Comparison of ENCODE assay signal across 1 cellular context in genomic region chr4:1511441-1512041, GRCh38.
TF ChIP-seq lines count a peak whose summit lies in the region.

No MANE protein-coding gene starts in this region.

TF ChIP-seq in K562, 482 proteins besides CTCF, POLR2A, EP300 and RAD21 (continued from another document):
- TF ChIP-seq ARID4B (CRISPR knock-in tag; IDR thresholded peaks at IDR 0.05) (no peak), USF2 (CRISPR knock-in tag; IDR thresholded peaks at IDR 0.05) (peak; percentile 99), PKNOX1 (IDR thresholded peaks at IDR 0.05) (peak; percentile 77), NFYB (IDR thresholded peaks at IDR 0.05; ENCODE audit: extremely low read depth, insufficient read length) (peak; percentile 80), L3MBTL2 (IDR thresholded peaks at IDR 0.05) (peak; percentile 72), FOS (IDR thresholded peaks at IDR 0.05; ENCODE audit: extremely low read depth, insufficient read length) (peak; percentile 94), BRF2 (IDR thresholded peaks at IDR 0.05; ENCODE audit: borderline replicate concordance, insufficient read depth, insufficient read length) (no peak), KDM4B (IDR thresholded peaks at IDR 0.05; ENCODE audit: borderline replicate concordance in 2 of 2, low read depth in 1 of 2) (no peak), USF1 (CRISPR knock-in tag; IDR thresholded peaks at IDR 0.05) (peak; percentile 99), MIER1 (IDR thresholded peaks at IDR 0.05; ENCODE audit: low read depth) (no peak), ILF3 (IDR thresholded peaks at IDR 0.05; ENCODE audit: borderline replicate concordance) (no peak), CBFA2T2 (conservative IDR thresholded peaks at IDR 0.05) (peak; percentile 78), ZBTB17 (CRISPR knock-in tag; IDR thresholded peaks at IDR 0.05) (no peak), ZNF263 (CRISPR knock-in tag; IDR thresholded peaks at IDR 0.05; ENCODE audit: borderline replicate concordance) (peak; percentile 90), MYC (IDR thresholded peaks at IDR 0.05; ENCODE audit: low read depth, low read length) (peak; percentile 22; the same call in 1 of the 2 replicates), MYC (CRISPR knock-in tag; IDR thresholded peaks at IDR 0.05; ENCODE audit: borderline replicate concordance, low read depth) (no peak), NFIX (CRISPR knock-in tag; IDR thresholded peaks at IDR 0.05; ENCODE audit: low read depth) (no peak), FOXP1 (CRISPR knock-in tag; IDR thresholded peaks at IDR 0.05) (no peak), MGA (IDR thresholded peaks at IDR 0.05) (0 out of 2 replicates have a peak, but pooled peaks have one; percentile 21), GTF2B (IDR thresholded peaks at IDR 0.05; ENCODE audit: extremely low read depth, insufficient read length) (no peak), MEF2D (tag; conservative IDR thresholded peaks at IDR 0.05; ENCODE audit: low read depth) (no peak), CEBPB (tag; IDR thresholded peaks at IDR 0.05) (no peak), CBX3 (IDR thresholded peaks at IDR 0.05; ENCODE audit: borderline replicate concordance in 1 of 2, low read length in 2 of 2) (peak in 1 of 2 experiments; percentile 35; a peak in 1 of 3 replicates), FUS (optimal IDR thresholded peaks at IDR 0.05; ENCODE audit: low read depth, low read length) (no peak), NBN (IDR thresholded peaks at IDR 0.05; ENCODE audit: low read depth) (no peak), ETV5 (CRISPR knock-in tag; IDR thresholded peaks at IDR 0.05; ENCODE audit: low read depth) (no peak), ESRRA (IDR thresholded peaks at IDR 0.05; ENCODE audit: borderline replicate concordance, low read depth) (no peak; the same call in 1 of the 2 replicates), ZFP1 (CRISPR knock-in tag; IDR thresholded peaks at IDR 0.05) (no peak), SAP30 (IDR thresholded peaks at IDR 0.05; ENCODE audit: borderline replicate concordance, insufficient read depth, low read depth, low read length, poor library complexity, severe bottlenecking) (no peak), PHF8 (IDR thresholded peaks at IDR 0.05; ENCODE audit: borderline replicate concordance, low read length) (peak; percentile 20; the same call in 1 of the 2 replicates), TEAD4 (IDR thresholded peaks at IDR 0.05; ENCODE audit: low read length) (no peak), TEAD4 (CRISPR knock-in tag; IDR thresholded peaks at IDR 0.05; ENCODE audit: borderline replicate concordance) (no peak), MNT (conservative IDR thresholded peaks at IDR 0.05) (peak; percentile 35 to 37; a peak in 2 of 4 replicates), MBD2 (IDR thresholded peaks at IDR 0.05; ENCODE audit: borderline replicate concordance, low read depth) (peak; percentile 67)
